ENCODE assay signal across 8 cellular contexts in the genomic region with DNA sequence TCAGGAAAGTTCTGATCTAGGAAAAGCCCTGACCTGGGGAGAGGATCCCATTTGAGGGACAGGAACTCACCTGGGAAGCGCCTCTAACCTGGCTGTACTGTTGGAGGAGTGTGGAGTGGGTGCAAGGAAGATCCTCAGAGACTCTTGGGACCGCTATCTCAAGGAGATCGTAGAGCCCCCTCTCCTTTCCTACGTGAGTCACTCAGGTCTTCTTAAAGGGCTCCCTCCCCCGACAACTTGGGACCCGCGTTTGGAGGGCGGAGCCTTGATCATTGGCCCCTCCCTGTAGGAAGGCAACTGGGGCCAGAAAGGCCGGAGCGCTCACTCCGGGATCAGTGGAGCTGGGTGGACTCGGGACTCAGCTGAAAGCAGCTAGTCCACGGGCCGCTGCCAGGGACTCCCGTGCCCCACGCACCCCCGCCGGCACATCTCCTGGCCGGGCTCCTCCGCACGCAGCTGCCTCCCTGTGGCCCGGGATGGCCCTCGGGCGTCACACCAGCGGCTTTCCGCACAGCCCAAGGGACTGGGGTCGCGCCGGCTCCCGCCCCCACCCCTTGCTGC. TPM values are rescaled to one million over a fixed set of nuclear protein-coding genes. Genes with fewer than 3 reads are reported as not detected.
DNase-seq lines count a peak whose midpoint lies in the region; ATAC-seq and TF ChIP-seq lines count a peak whose summit lies in the region.

No MANE protein-coding gene starts in this region.

- H3K9me3 ChIP-seq in Panc1 (ENCODE audit: control insufficient read depth, insufficient read depth, low read depth, low read length) (no peaks in the 10 kb centered on the region), vagina (no peaks in the 10 kb centered on the region)

- H3K27me3 Mint-ChIP-seq in osteocyte (ENCODE audit: unreplicated experiment): no peaks in the 10 kb centered on the region

- intact Hi-C loops in Panc1 (cut with micrococcal nuclease; ENCODE audit: unreplicated experiment): no loop called here
- intact Hi-C loops in vagina (cut with DNase I): no loop called here

- in situ Hi-C loops in Panc1 (cut with HindIII; ENCODE audit: low pct_unique_long_range_greater_than_20kb, low sequenced_read_pairs): no loop called here

- H3K9me3 Mint-ChIP-seq in osteocyte (ENCODE audit: unreplicated experiment): no peaks in the 10 kb centered on the region

- H3K4me3 Mint-ChIP-seq in osteocyte (ENCODE audit: unreplicated experiment): peak overlapping the region; percentile 87

- H3K36me3 Mint-ChIP-seq in osteocyte (ENCODE audit: unreplicated experiment): peaks cover 11% of the 10 kb centered on the region

- H3K4me3 ChIP-seq in Panc1 (ENCODE audit: low read depth in 2 of 2, low read length in 2 of 2) (peak overlapping the region; percentile 74 to 85), vagina (peak overlapping the region; percentile 76 to 96)

- no peak for TF ChIP-seq POLR2A in vagina (IDR thresholded peaks at IDR 0.05)

- H3K27me3 ChIP-seq in Panc1 (ENCODE audit: control insufficient read depth, insufficient read depth, low read length): no peaks in the 10 kb centered on the region
- H3K27me3 ChIP-seq in vagina: no peaks in the 10 kb centered on the region

- peaks cover 32% of the 10 kb centered on the region for H3K4me1 Mint-ChIP-seq in osteocyte (ENCODE audit: unreplicated experiment)

- no peak for TF ChIP-seq CTCF in Panc1 (IDR thresholded peaks at IDR 0.05)
- TF ChIP-seq CTCF in osteocyte (IDR thresholded peaks at IDR 0.05): no peak
- peak in 1 of 3 experiments; percentile 3 for TF ChIP-seq CTCF in vagina (IDR thresholded peaks at IDR 0.05)

- CTCF ChIA-PET in Panc1 (lab: Charles Lee): interaction anchor here (0.6 to 0.7 kb wide), 2 partner anchors 15 to 75 kb away, joined by 3 read pairs; no protein-coding TSS in a partner anchor

- H3K27ac Mint-ChIP-seq in osteocyte (ENCODE audit: unreplicated experiment): peak overlapping the region; percentile 90

- ATAC-seq in HG03045 (IDR thresholded peaks at IDR 0.05; ENCODE audit: unreplicated experiment) (peak; percentile 24), Panc1 (peak; percentile 64)

- POLR2A ChIA-PET in Panc1 (lab: Charles Lee): no interaction called here

- DNase-seq in DMS53 (lab: John Stamatoyannopoulos, UW) (peak; percentile 39), DMS53 treated with DMSO at 0.1 percent for 48 hours (lab: John Stamatoyannopoulos, UW; ENCODE audit: unreplicated experiment) (no peak), Panc1 (ENCODE audit: low read depth, low spot score) (no peak), glomerular visceral epithelial cell (ENCODE audit: extremely low spot score) (peak; percentile 67), osteocyte (ENCODE audit: extremely low spot score, unreplicated experiment) (no peak), vagina (ENCODE audit: extremely low spot score in 2 of 2) (no peak)
- peak; percentile 28 for DNase-seq in activated gamma-delta T cell treated with anti-CD3 and anti-CD28 coated beads, Interleukin-2, amount 50 U/mL, for 16 hours (ENCODE audit: low read depth)

- H3K4me1 ChIP-seq in Panc1 (ENCODE audit: control insufficient read depth, insufficient read depth, low read length) (peaks cover 18% of the 10 kb centered on the region), vagina (peaks cover 30% of the 10 kb centered on the region)

- BruUV-seq in Panc1 (replicated peaks; lab: Mats Ljungman, UMichigan): no TSS peak

- H3K36me3 ChIP-seq in Panc1 (ENCODE audit: control insufficient read depth, insufficient read depth, low read length) (peaks cover 2% of the 10 kb centered on the region), vagina (peaks cover 0 to 25% of the 10 kb centered on the region in 2 donors)

- H3K27ac ChIP-seq in Panc1 (ENCODE audit: low read length) (peak overlapping the region; percentile 77), vagina (peak overlapping the region; percentile 77)

RNA-seq across cellular contexts. Expression of a gene that starts 0.5 kb away (rescaled TPM):
- total RNA-seq in Panc1 (2021; ENCODE audit: unreplicated experiment): 36.3 TPM
- polyA plus RNA-seq in Panc1 (2012; ENCODE audit: insufficient read length): 32.3 TPM
- 63.8 and 66.2 TPM in 2 replicates for total RNA-seq in osteocyte
- total RNA-seq in vagina: 35.1 TPM

RNA-seq across cellular contexts. Expression of a gene that starts 13.2 kb away (rescaled TPM):
- not detected for total RNA-seq in Panc1 (2021; ENCODE audit: unreplicated experiment)
- polyA plus RNA-seq in Panc1 (2012; ENCODE audit: insufficient read length): 0.34 TPM
- total RNA-seq in osteocyte: not detected in 2 replicates
- total RNA-seq in vagina: not detected

RNA-seq across cellular contexts. Expression of a gene that starts 25.3 kb away (rescaled TPM):
- total RNA-seq in Panc1 (2021; ENCODE audit: unreplicated experiment) (227 TPM), osteocyte (201 and 202 TPM in 2 replicates), vagina (190 TPM)
- 288 TPM for polyA plus RNA-seq in Panc1 (2012; ENCODE audit: insufficient read length)

RNA-seq across cellular contexts. Expression of a gene that starts 27.9 kb away (rescaled TPM):
- total RNA-seq in Panc1 (2021; ENCODE audit: unreplicated experiment): 7.7 TPM
- 10.8 TPM for polyA plus RNA-seq in Panc1 (2012; ENCODE audit: insufficient read length)
- total RNA-seq in osteocyte: 7.1 and 7.4 TPM in 2 replicates
- 2.2 TPM for total RNA-seq in vagina

RNA-seq across cellular contexts. Expression of a gene that starts 39.6 kb away (rescaled TPM):
- total RNA-seq in Panc1 (2021; ENCODE audit: unreplicated experiment) (40.0 TPM), osteocyte (16.6 and 18.9 TPM in 2 replicates), vagina (148 TPM)
- polyA plus RNA-seq in Panc1 (2012; ENCODE audit: insufficient read length): 21.8 TPM

Comparison
In these comparisons a context has a peak if more than half of its experiments do, and no peak if none do; other contexts are left out.
1. DNase-seq: peak in DMS53 (single experiment), activated gamma-delta T cell treated with anti-CD3 and anti-CD28 coated beads, Interleukin-2, amount 50 U/mL, for 16 hours (single experiment) and glomerular visceral epithelial cell (single experiment); none in DMS53 treated with DMSO at 0.1 percent for 48 hours (single experiment), Panc1 (single experiment), osteocyte (single experiment) and vagina (0 of 2).